ENCODE assay signal across 5 cellular contexts in the genomic region with DNA sequence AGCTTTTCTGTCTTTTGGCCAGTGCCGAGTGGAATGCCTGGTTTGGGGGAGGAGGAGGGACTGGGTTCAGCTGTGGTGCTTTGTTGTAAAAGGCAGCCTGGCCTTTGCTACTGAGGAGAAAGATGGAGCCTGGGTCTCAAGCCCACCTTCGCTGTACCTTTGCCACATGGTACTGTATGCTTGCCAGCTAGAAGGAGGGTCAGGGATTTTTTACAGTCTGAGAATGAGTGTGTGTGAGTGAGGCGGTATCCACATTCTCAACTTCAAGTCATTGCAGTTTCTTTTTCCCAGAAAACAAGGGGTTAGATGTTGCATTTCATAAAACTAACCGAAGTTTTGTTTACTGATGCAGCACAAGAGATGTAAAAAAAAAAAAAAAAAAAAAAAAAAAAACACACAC. TPM values are rescaled to one million over a fixed set of nuclear protein-coding genes. Genes with fewer than 3 reads are reported as not detected.
"Had no signal": no experiment of that assay in that cellular context is flagged by ENCODE, and none has a peak within 500 bp of the region (broad histone marks: within the 10 kb centered on the region; RNA-seq: fewer than 3 reads in every experiment).

No MANE protein-coding gene starts in this region.

RNA-seq across cellular contexts. Expression of a gene that starts 50.3 kb away (rescaled TPM):
- total RNA-seq: astrocyte, esophagus mucosa, lung microvascular endothelial cell, myocyte had no signal
- polyA plus RNA-seq: keratinocyte had no signal
